Comparison of ENCODE assay signal across 18 cellular contexts in genomic region chr2:223096571-223096970, GRCh38. TPM values are rescaled to one million over a fixed set of nuclear protein-coding genes. Genes with fewer than 3 reads are reported as not detected.
A peak's percentile ranks its signal among the peaks of the same experiment; 100 is the strongest.
DNase-seq lines count a peak whose midpoint lies in the region; ATAC-seq and TF ChIP-seq lines count a peak whose summit lies in the region.
"Had no signal": no experiment of that assay in that cellular context is flagged by ENCODE, and none has a peak within 500 bp of the region (broad histone marks: within the 10 kb centered on the region; RNA-seq: fewer than 3 reads in every experiment).

No MANE protein-coding gene starts in this region.

- no peaks in the 10 kb centered on the region for H3K36me3 ChIP-seq in mesendoderm (ENCODE audit: control insufficient read depth, insufficient read depth, low read length)
- H3K36me3 ChIP-seq in CD8-positive, alpha-beta T cell (ENCODE audit: insufficient read depth, low read length): no peaks in the 10 kb centered on the region

- no peak overlapping the region for H2BK120ac ChIP-seq in mesendoderm (ENCODE audit: low read depth, low read length)

- no CpG with 5 or more reads among the region's 3 CpGs for WGBS in mesendoderm (ENCODE audit: extremely low coverage, insufficient coverage, low lambda C conversion rate)

- no peak overlapping the region for H3K56ac ChIP-seq in mesendoderm (ENCODE audit: low read length)

- no peak overlapping the region for H4K5ac ChIP-seq in mesendoderm (ENCODE audit: low read length)

- no peak overlapping the region for H2BK5ac ChIP-seq in mesendoderm (ENCODE audit: low read length)

- CTCF ChIA-PET in CD8-positive, alpha-beta T cell (lab: Charles Lee): no interaction called here

- no peaks in the 10 kb centered on the region for H3K79me1 ChIP-seq in mesendoderm (ENCODE audit: low read length)

- POLR2A ChIA-PET in CD8-positive, alpha-beta T cell (lab: Charles Lee): no interaction called here

- H3K79me2 ChIP-seq in mesendoderm (ENCODE audit: control insufficient read depth, insufficient read depth, low read length): no peaks in the 10 kb centered on the region

- no peak overlapping the region for H2BK15ac ChIP-seq in mesendoderm (replicated peaks; ENCODE audit: low read depth)

- TF ChIP-seq CTCF in CD8-positive, alpha-beta T cell (IDR thresholded peaks at IDR 0.05): no peak

- no peak overlapping the region for H3K18ac ChIP-seq in mesendoderm (ENCODE audit: low read length)

- H2AK5ac ChIP-seq in mesendoderm (ENCODE audit: low read length): no peak overlapping the region

- H3K27me3 Mint-ChIP-seq in CD8-positive, alpha-beta T cell (ENCODE audit: low read depth): peaks cover 2% of the 10 kb centered on the region

- H3K4me1 Mint-ChIP-seq in CD8-positive, alpha-beta T cell (ENCODE audit: low read depth): no peaks in the 10 kb centered on the region

- H3K23ac ChIP-seq in mesendoderm (ENCODE audit: low read length): no peak overlapping the region

- no peak overlapping the region for H3K27ac Mint-ChIP-seq in CD8-positive, alpha-beta T cell
- H3K27ac Mint-ChIP-seq: CD14-positive monocyte had no signal

- H3K4me3 Mint-ChIP-seq in CD8-positive, alpha-beta T cell: no peak overlapping the region
- H3K4me3 Mint-ChIP-seq: CD14-positive monocyte had no signal

- H3K9me3 Mint-ChIP-seq in CD8-positive, alpha-beta T cell: no peaks in the 10 kb centered on the region

- H3K9me3 ChIP-seq in CD8-positive, alpha-beta T cell (ENCODE audit: low read length): no peaks in the 10 kb centered on the region

- H3K27ac ChIP-seq in mesendoderm (ENCODE audit: low read depth, low read length): no peak overlapping the region
- H3K27ac ChIP-seq in CD8-positive, alpha-beta T cell (ENCODE audit: low read depth, low read length): no peak overlapping the region
- H3K27ac ChIP-seq: GM23248 had no signal

- no peak overlapping the region for H3K4me3 ChIP-seq in mesendoderm (ENCODE audit: low read length)
- H3K4me3 ChIP-seq in CD8-positive, alpha-beta T cell (ENCODE audit: low read depth, low read length): no peak overlapping the region
- H3K4me3 ChIP-seq: GM23248 had no signal

- H3K27me3 ChIP-seq in mesendoderm (ENCODE audit: insufficient read depth, low read length, poor library complexity): no peaks in the 10 kb centered on the region
- no peaks in the 10 kb centered on the region for H3K27me3 ChIP-seq in CD8-positive, alpha-beta T cell (ENCODE audit: insufficient read depth, low read length)

- H3K4ac ChIP-seq in mesendoderm (ENCODE audit: low read depth, low read length): no peak overlapping the region

- DNase-seq in amniotic epithelial cell (ENCODE audit: low read depth) (peak; percentile 86), fibroblast of peridontal ligament (ENCODE audit: extremely low read depth) (peak; percentile 56), mesendoderm (peak; percentile 77), OCI-M1 (lab: John Stamatoyannopoulos, UW) (no peak)
- DNase-seq in CD8-positive, alpha-beta T cell: no peak
- DNase-seq: DMS 273 treated with DMSO at 0.1 percent for 48 hours, DND-41, GM23248, HCEC 1CT, KBM-7, NCI-H1105, NCI-H2081, NCI-H774, RPMI8226, SHP77 treated with DMSO at 0.1 percent for 48 hours had no signal

- intact Hi-C loops in CD8-positive, alpha-beta T cell (cut with DNase I, micrococcal nuclease): no loop called here

- no peak overlapping the region for H4K8ac ChIP-seq in mesendoderm (ENCODE audit: low read depth, low read length)

- H3K4me1 ChIP-seq in mesendoderm (ENCODE audit: control insufficient read depth, low read depth, low read length): peaks cover 5% of the 10 kb centered on the region
- H3K4me1 ChIP-seq in CD8-positive, alpha-beta T cell (ENCODE audit: insufficient read depth, low read length): no peaks in the 10 kb centered on the region

- no peak overlapping the region for H3K4me2 ChIP-seq in mesendoderm (ENCODE audit: low read length)

- no peak overlapping the region for H3K9ac ChIP-seq in mesendoderm (ENCODE audit: low read length)
- H3K9ac ChIP-seq: GM23248 had no signal

- no peaks in the 10 kb centered on the region for H3K36me3 Mint-ChIP-seq in CD8-positive, alpha-beta T cell
- H3K36me3 Mint-ChIP-seq: CD14-positive monocyte had no signal

- ATAC-seq in GM18502 (IDR thresholded peaks at IDR 0.05; ENCODE audit: poor library complexity, unreplicated experiment) (no peak), GM21423 (IDR thresholded peaks at IDR 0.05; ENCODE audit: unreplicated experiment) (no peak)
- ATAC-seq in CD8-positive, alpha-beta T cell: no peak

RNA-seq across cellular contexts. Expression of gene KCNE4, which starts 44.6 kb away (rescaled TPM):
- polyA plus RNA-seq in mesendoderm (2013, experiment 1 of 2): 0.08 TPM
- 0.06 TPM for polyA plus RNA-seq in mesendoderm (2013, experiment 2 of 2)
- total RNA-seq in CD8-positive, alpha-beta T cell: not detected
- polyA plus RNA-seq: CD14-positive monocyte had no signal

Comparison
In these comparisons a context has a peak if more than half of its experiments do, and no peak if none do; other contexts are left out.
1. DNase-seq: peak in amniotic epithelial cell (single experiment), fibroblast of peridontal ligament (single experiment) and mesendoderm (single experiment); none in CD8-positive, alpha-beta T cell (0 of 7) and OCI-M1 (single experiment).